In genomic region chr2:96602330-96602823, GRCh38 we compare ENCODE assay signal across 1 cellular context.
TF ChIP-seq lines count a peak whose summit lies in the region.

No MANE protein-coding gene starts in this region.

TF ChIP-seq in HepG2, 621 proteins besides CTCF, POLR2A, EP300 and RAD21 (continued from another document):
- TF ChIP-seq ZNF660 (CRISPR knock-in tag; IDR thresholded peaks at IDR 0.05; ENCODE audit: borderline replicate concordance, low read depth), result no peak
- TF ChIP-seq ZNF20 (CRISPR knock-in tag; IDR thresholded peaks at IDR 0.05), result no peak
- 0 out of 2 replicates have a peak, but pooled peaks have one; percentile 62 for TF ChIP-seq THYN1 (CRISPR knock-in tag; IDR thresholded peaks at IDR 0.05; ENCODE audit: borderline replicate concordance, low read depth)
- TF ChIP-seq TOPORS (CRISPR knock-in tag; IDR thresholded peaks at IDR 0.05), result peak; percentile 55; the same call in 1 of the 2 replicates
- 0 out of 2 replicates have a peak, but pooled peaks have one; percentile 28 for TF ChIP-seq ZSCAN5A (CRISPR knock-in tag; IDR thresholded peaks at IDR 0.05; ENCODE audit: borderline replicate concordance)
- no peak; the same call in 1 of the 2 replicates for TF ChIP-seq AHR (CRISPR knock-in tag; IDR thresholded peaks at IDR 0.05)
- 0 out of 2 replicates have a peak, but pooled peaks have one; percentile 16 for TF ChIP-seq TRAFD1 (CRISPR knock-in tag; IDR thresholded peaks at IDR 0.05; ENCODE audit: borderline replicate concordance)
- peak; percentile 58 for TF ChIP-seq STAG1 (CRISPR knock-in tag; IDR thresholded peaks at IDR 0.05)
- TF ChIP-seq ZMYM3 (CRISPR knock-in tag; IDR thresholded peaks at IDR 0.05), result peak; percentile 89
